ENCODE assay signal across 1 cellular context in the genomic region with DNA sequence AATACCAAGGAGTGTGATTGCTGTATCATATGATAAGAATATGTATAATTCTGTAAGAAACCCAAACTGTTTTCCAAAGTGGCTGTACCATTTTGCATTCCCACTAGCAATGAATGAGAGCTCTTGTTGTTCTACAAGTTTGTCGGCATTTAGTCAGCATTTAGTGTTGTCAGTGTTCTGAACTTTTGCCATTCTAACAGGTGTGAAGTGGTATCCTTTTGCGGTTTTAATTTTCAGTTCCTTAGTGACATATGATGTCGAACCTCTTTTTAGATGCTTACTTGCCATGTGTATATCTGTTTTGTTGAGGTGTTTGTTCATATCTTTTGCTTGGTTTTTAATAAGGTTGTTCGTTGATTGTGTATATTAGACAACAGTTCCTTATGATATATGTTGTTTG.
TF ChIP-seq lines count a peak whose summit lies in the region.

No MANE protein-coding gene starts in this region.

TF ChIP-seq in GM12878, 131 proteins besides CTCF, POLR2A, EP300 and RAD21 (continued from another document):
- TF ChIP-seq, protein P1, sequence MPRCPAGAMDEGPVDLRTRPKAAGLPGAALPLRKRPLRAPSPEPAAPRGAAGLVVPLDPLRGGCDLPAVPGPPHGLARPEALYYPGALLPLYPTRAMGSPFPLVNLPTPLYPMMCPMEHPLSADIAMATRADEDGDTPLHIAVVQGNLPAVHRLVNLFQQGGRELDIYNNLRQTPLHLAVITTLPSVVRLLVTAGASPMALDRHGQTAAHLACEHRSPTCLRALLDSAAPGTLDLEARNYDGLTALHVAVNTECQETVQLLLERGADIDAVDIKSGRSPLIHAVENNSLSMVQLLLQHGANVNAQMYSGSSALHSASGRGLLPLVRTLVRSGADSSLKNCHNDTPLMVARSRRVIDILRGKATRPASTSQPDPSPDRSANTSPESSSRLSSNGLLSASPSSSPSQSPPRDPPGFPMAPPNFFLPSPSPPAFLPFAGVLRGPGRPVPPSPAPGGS (IDR thresholded peaks at IDR 0.05; ENCODE audit: borderline replicate concordance, insufficient read depth, low read depth, low read length, poor library complexity, severe bottlenecking) = no peak
- no peak for TF ChIP-seq STAT3 (IDR thresholded peaks at IDR 0.05; ENCODE audit: low read depth, low read length)
- TF ChIP-seq TARDBP (IDR thresholded peaks at IDR 0.05; ENCODE audit: borderline replicate concordance) = no peak
- no peak for TF ChIP-seq POLR2AphosphoS5 (IDR thresholded peaks at IDR 0.05; ENCODE audit: low read length)
- TF ChIP-seq BCL11A (IDR thresholded peaks at IDR 0.05; ENCODE audit: low read depth, low read length) = no peak
- TF ChIP-seq BMI1 (IDR thresholded peaks at IDR 0.05; ENCODE audit: borderline replicate concordance) = no peak
- no peak for TF ChIP-seq STAT1 (conservative IDR thresholded peaks at IDR 0.05)
- no peak for TF ChIP-seq FOXM1 (IDR thresholded peaks at IDR 0.05; ENCODE audit: low read depth, low read length)
- TF ChIP-seq NFIC (IDR thresholded peaks at IDR 0.05; ENCODE audit: low read depth, low read length) = no peak
- no peak for TF ChIP-seq TAF1 (IDR thresholded peaks at IDR 0.05; ENCODE audit: borderline replicate concordance, low read depth, low read length)
- TF ChIP-seq, protein P2, sequence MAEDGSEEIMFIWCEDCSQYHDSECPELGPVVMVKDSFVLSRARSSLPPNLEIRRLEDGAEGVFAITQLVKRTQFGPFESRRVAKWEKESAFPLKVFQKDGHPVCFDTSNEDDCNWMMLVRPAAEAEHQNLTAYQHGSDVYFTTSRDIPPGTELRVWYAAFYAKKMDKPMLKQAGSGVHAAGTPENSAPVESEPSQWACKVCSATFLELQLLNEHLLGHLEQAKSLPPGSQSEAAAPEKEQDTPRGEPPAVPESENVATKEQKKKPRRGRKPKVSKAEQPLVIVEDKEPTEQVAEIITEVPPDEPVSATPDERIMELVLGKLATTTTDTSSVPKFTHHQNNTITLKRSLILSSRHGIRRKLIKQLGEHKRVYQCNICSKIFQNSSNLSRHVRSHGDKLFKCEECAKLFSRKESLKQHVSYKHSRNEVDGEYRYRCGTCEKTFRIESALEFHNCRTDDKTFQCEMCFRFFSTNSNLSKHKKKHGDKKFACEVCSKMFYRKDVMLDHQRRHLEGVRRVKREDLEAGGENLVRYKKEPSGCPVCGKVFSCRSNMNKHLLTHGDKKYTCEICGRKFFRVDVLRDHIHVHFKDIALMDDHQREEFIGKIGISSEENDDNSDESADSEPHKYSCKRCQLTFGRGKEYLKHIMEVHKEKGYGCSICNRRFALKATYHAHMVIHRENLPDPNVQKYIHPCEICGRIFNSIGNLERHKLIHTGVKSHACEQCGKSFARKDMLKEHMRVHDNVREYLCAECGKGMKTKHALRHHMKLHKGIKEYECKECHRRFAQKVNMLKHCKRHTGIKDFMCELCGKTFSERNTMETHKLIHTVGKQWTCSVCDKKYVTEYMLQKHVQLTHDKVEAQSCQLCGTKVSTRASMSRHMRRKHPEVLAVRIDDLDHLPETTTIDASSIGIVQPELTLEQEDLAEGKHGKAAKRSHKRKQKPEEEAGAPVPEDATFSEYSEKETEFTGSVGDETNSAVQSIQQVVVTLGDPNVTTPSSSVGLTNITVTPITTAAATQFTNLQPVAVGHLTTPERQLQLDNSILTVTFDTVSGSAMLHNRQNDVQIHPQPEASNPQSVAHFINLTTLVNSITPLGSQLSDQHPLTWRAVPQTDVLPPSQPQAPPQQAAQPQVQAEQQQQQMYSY (CRISPR knock-in tag; IDR thresholded peaks at IDR 0.05) = no peak
- no peak for TF ChIP-seq PAX8 (IDR thresholded peaks at IDR 0.05)
- TF ChIP-seq ZNF24 (IDR thresholded peaks at IDR 0.05) = no peak
- TF ChIP-seq SRF (IDR thresholded peaks at IDR 0.05; ENCODE audit: low read depth in 2 of 2, low read length in 2 of 2) = no peak
